In the genomic region with DNA sequence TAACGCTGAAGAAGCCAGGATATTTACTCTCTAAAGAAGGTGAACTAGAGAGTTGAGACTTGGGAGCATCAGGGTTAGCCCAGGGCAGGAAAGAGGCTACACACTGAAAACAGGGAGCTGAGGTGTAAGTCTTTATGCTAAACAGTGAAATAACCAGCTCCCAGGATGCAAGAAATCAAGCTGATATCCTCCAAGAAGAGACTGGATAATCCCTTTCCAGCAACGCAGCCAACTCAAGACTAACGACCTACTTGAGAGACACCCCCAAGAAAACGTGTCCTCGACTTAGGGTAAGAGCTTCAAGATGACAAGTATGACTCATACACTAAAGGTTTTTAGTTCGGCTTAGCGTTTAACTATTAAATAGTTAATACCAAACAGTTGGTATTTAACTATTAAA, we compare ENCODE assay signal across 24 cellular contexts.
"Had no signal": no experiment of that assay in that cellular context is flagged by ENCODE, and none has a peak within 500 bp of the region (broad histone marks: within the 10 kb centered on the region; RNA-seq: fewer than 3 reads in every experiment).

No MANE protein-coding gene starts in this region.

- H3K9me3 ChIP-seq: Peyer's patch had no signal

- H3K27ac ChIP-seq: adrenal gland, Peyer's patch had no signal

- H3K4me3 ChIP-seq: adrenal gland, MG63, Peyer's patch had no signal

- H3K36me3 ChIP-seq: MG63 had no signal

- DNase-seq: activated CD4-positive, alpha-beta T cell treated with anti-CD3 and anti-CD28 coated beads for 48 hours; activated CD4-positive, alpha-beta T cell treated with anti-CD3 and anti-CD28 coated beads, Interleukin-2, amount 50 U/mL, for 4 hours; activated CD4-positive, CD25-positive, alpha-beta regulatory T cell treated with anti-CD3 and anti-CD28 coated beads, Interleukin-2, amount 50 U/mL, for 72 hours; activated CD8-positive, alpha-beta memory T cell treated with anti-CD3 and anti-CD28 coated beads, Interleukin-2, amount 50 U/mL, for 48 hours; activated CD8-positive, alpha-beta T cell treated with anti-CD3 and anti-CD28 coated beads, Interleukin-2, amount 10 ng/mL, durations not matched to agents 7 days and 5 days; activated naive CD4-positive, alpha-beta T cell treated with anti-CD3 and anti-CD28 coated beads, Interleukin-2, amount 50 U/mL, for 16 hours; activated naive CD8-positive, alpha-beta T cell treated with anti-CD3 and anti-CD28 coated beads, Interleukin-2, amount 10 ng/mL, durations not matched to agents 7 days and 5 days; activated T-cell treated with anti-CD3 and anti-CD28 coated beads, Interleukin-2, amount 50 U/mL, for 1 hour; adrenal gland; anterior cingulate cortex; cerebellar nuclear complex; MG63; MV-4-11; NCI-H1092 treated with DMSO at 0.1 percent for 48 hours; NCI-H1417 treated with DMSO at 0.1 percent for 48 hours; NCI-H1694; NCI-H2029; NCI-H2107; NCI-H2171 treated with DMSO at 0.1 percent for 48 hours; NCI-H226; NCI-H526; Peyer's patch; SHP77 had no signal

- H3K4me1 ChIP-seq: adrenal gland, Peyer's patch had no signal

- H3K27me3 ChIP-seq: adrenal gland, MG63, Peyer's patch had no signal

- ATAC-seq: activated CD8-positive, alpha-beta T cell treated with anti-CD3 and anti-CD28 coated beads, Interleukin-2, amount 10 ng/mL, durations not matched to agents 7 days and 5 days; WTC11 had no signal
